In genomic region chr20:10558635-10559187, GRCh38 we compare ENCODE assay signal across 8 cellular contexts.
DNase-seq lines count a peak whose midpoint lies in the region; ATAC-seq and TF ChIP-seq lines count a peak whose summit lies in the region.

No MANE protein-coding gene starts in this region.

- peak; percentile 68 for DNase-seq in activated CD4-positive, alpha-beta T cell treated with anti-CD3 and anti-CD28 coated beads, Interleukin-2, amount 10 ng/mL, durations not matched to agents 7 days and 5 days
- no peak for DNase-seq in activated CD4-positive, alpha-beta T cell treated with anti-CD3 and anti-CD28 coated beads, Interleukin-2, amount 50 U/mL, for 1 hour
- peak; percentile 20 for DNase-seq in activated gamma-delta T cell treated with anti-CD3 and anti-CD28 coated beads, Interleukin-2, amount 50 U/mL, for 16 hours (ENCODE audit: low read depth)
- peak; percentile 31 for DNase-seq in natural killer cell
- DNase-seq in OCI-M1 (lab: John Stamatoyannopoulos, UW) = no peak
- DNase-seq in transverse colon = no peak

- no peaks in the 10 kb centered on the region for H3K27me3 ChIP-seq in transverse colon

- no peak for TF ChIP-seq POLR2A in transverse colon (IDR thresholded peaks at IDR 0.05)

- H3K9me3 Mint-ChIP-seq in activated CD4-positive, alpha-beta T cell treated with anti-CD3 and anti-CD28 coated beads, Interleukin-2, amount 10 ng/mL, durations not matched to agents 7 days and 5 days = peaks cover 4% of the 10 kb centered on the region
- H3K9me3 Mint-ChIP-seq in natural killer cell = no peaks in the 10 kb centered on the region

- no peak for TF ChIP-seq EP300 in transverse colon (IDR thresholded peaks at IDR 0.05; ENCODE audit: low read depth)

- H3K27me3 Mint-ChIP-seq in activated CD4-positive, alpha-beta T cell treated with anti-CD3 and anti-CD28 coated beads, Interleukin-2, amount 10 ng/mL, durations not matched to agents 7 days and 5 days = no peaks in the 10 kb centered on the region
- H3K27me3 Mint-ChIP-seq in natural killer cell (ENCODE audit: low read depth in 2 of 2) = no peaks in the 10 kb centered on the region

- in situ Hi-C loops in transverse colon (cut with MboI; ENCODE audit: low pct_ligation_motif_present in 1 of 4, low pct_unique_long_range_greater_than_20kb in 1 of 4, low sequenced_read_pairs in 3 of 4) = loop anchor here (10.0 to 25.0 kb wide), 3 partner anchors 579 to 986 kb away; no protein-coding TSS in a partner anchor

- intact Hi-C loops in natural killer cell (cut with micrococcal nuclease) = loop anchor here (5.0 kb wide), 1 partner anchor 114 kb away; the partner anchor contains the start of gene JAG1
- intact Hi-C loops in transverse colon (cut with DNase I; ENCODE audit: low total_unique reads) = loop anchor here (10.0 kb wide), 1 partner anchor 84 kb away; no protein-coding TSS in a partner anchor

- peaks cover 25% of the 10 kb centered on the region for H3K36me3 Mint-ChIP-seq in activated CD4-positive, alpha-beta T cell treated with anti-CD3 and anti-CD28 coated beads, Interleukin-2, amount 10 ng/mL, durations not matched to agents 7 days and 5 days (ENCODE audit: low read depth)
- no peaks in the 10 kb centered on the region for H3K36me3 Mint-ChIP-seq in natural killer cell

- ATAC-seq in HG03135 (IDR thresholded peaks at IDR 0.05; ENCODE audit: unreplicated experiment) (peak; percentile 77), natural killer cell (peak; percentile 84 to 99 (median 97)), HG02840 (IDR thresholded peaks at IDR 0.05; ENCODE audit: low FRiP score, unreplicated experiment) (no peak)

- no peaks in the 10 kb centered on the region for H3K9me3 ChIP-seq in transverse colon

- POLR2A ChIA-PET in activated CD4-positive, alpha-beta T cell treated with anti-CD3 and anti-CD28 coated beads, Interleukin-2, amount 10 ng/mL, durations not matched to agents 7 days and 5 days (lab: Charles Lee) = no interaction called here

- H3K27ac Mint-ChIP-seq in activated CD4-positive, alpha-beta T cell treated with anti-CD3 and anti-CD28 coated beads, Interleukin-2, amount 10 ng/mL, durations not matched to agents 7 days and 5 days = peak overlapping the region; percentile 58
- H3K27ac Mint-ChIP-seq in natural killer cell = peak overlapping the region; percentile 45 to 79

- peaks cover 0 to 5% (median 2%) of the 10 kb centered on the region in 4 donors for H3K4me1 ChIP-seq in transverse colon

- CTCF ChIA-PET in activated CD4-positive, alpha-beta T cell treated with anti-CD3 and anti-CD28 coated beads, Interleukin-2, amount 10 ng/mL, durations not matched to agents 7 days and 5 days (lab: Charles Lee) = interaction anchor here (0.8 to 1.5 kb wide), 2 partner anchors 9 to 35 kb away, joined by 3 to 4 read pairs; no protein-coding TSS in a partner anchor

- peak overlapping the region; percentile 5 for H3K4me3 Mint-ChIP-seq in activated CD4-positive, alpha-beta T cell treated with anti-CD3 and anti-CD28 coated beads, Interleukin-2, amount 10 ng/mL, durations not matched to agents 7 days and 5 days
- H3K4me3 Mint-ChIP-seq in natural killer cell = no peak overlapping the region

- peak overlapping the region in 1 of 4 donors; percentile 7 for H3K27ac ChIP-seq in transverse colon

- 75 to 76% methylated on average over 9 of the region's 9 CpGs for WGBS in transverse colon (ENCODE audit: low coverage in 1 of 2), 2 donors

- peaks cover 35% of the 10 kb centered on the region for H3K4me1 Mint-ChIP-seq in activated CD4-positive, alpha-beta T cell treated with anti-CD3 and anti-CD28 coated beads, Interleukin-2, amount 10 ng/mL, durations not matched to agents 7 days and 5 days
- H3K4me1 Mint-ChIP-seq in natural killer cell = peaks cover 14 to 21% of the 10 kb centered on the region in 2 donors

- H3K36me3 ChIP-seq in transverse colon = no peaks in the 10 kb centered on the region

- TF ChIP-seq CTCF in natural killer cell (IDR thresholded peaks at IDR 0.05) (no peak), transverse colon (IDR thresholded peaks at IDR 0.05) (no peak)

- no peak overlapping the region for H3K4me3 ChIP-seq in transverse colon

Comparison
In these comparisons a context has a peak if more than half of its experiments do, and no peak if none do; other contexts are left out.
1. DNase-seq: peak in activated CD4-positive, alpha-beta T cell treated with anti-CD3 and anti-CD28 coated beads, Interleukin-2, amount 10 ng/mL, durations not matched to agents 7 days and 5 days (single experiment), activated gamma-delta T cell treated with anti-CD3 and anti-CD28 coated beads, Interleukin-2, amount 50 U/mL, for 16 hours (single experiment) and natural killer cell (single experiment); none in activated CD4-positive, alpha-beta T cell treated with anti-CD3 and anti-CD28 coated beads, Interleukin-2, amount 50 U/mL, for 1 hour (single experiment), OCI-M1 (single experiment) and transverse colon (single experiment).